Comparison of ENCODE assay signal across 16 cellular contexts in the genomic region with DNA sequence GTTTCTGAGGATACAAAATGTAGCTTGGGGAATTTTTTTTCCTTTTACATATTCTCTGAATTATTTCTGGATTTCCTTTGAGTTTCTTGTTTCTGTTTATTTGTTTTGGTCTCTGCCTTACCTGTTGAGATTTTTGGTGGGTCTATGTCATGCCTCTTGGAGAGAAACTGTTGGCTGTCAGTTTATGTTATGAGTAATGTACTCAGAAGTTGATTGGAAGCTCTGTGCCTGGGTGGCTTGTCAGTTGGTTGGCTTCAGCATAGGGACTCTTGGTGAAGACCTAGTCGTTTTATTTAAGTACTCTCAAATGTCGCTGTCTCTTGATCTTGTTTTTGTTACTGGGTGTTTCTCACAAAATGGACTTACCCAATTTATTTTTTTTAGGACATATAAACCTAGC.
DNase-seq lines count a peak whose midpoint lies in the region; ATAC-seq and TF ChIP-seq lines count a peak whose summit lies in the region.
"Had no signal": no experiment of that assay in that cellular context is flagged by ENCODE, and none has a peak within 500 bp of the region (broad histone marks: within the 10 kb centered on the region; RNA-seq: fewer than 3 reads in every experiment).

No MANE protein-coding gene starts in this region.

- peak overlapping the region; percentile 31 for H3K27ac Mint-ChIP-seq in progenitor cell of endocrine pancreas
- H3K27ac Mint-ChIP-seq: activated naive CD4-positive, alpha-beta T cell treated with anti-CD3 and anti-CD28 coated beads, Interleukin-2, amount 50 U/mL, for 72 hours had no signal

- no peak for DNase-seq in progenitor cell of endocrine pancreas (ENCODE audit: low spot score, unreplicated experiment)
- no peak for DNase-seq in foreskin keratinocyte
- DNase-seq in T-helper 9 cell: no peak
- no peak for DNase-seq in left lobe of liver (ENCODE audit: low spot score)
- DNase-seq in nucleus accumbens (lab: John Stamatoyannopoulos, UW): no peak
- DNase-seq: activated CD4-positive, CD25-positive, alpha-beta regulatory T cell treated with anti-CD3 and anti-CD28 coated beads, Interleukin-2, amount 50 U/mL, for 72 hours; kidney; mucosa of descending colon; stimulated activated CD4-positive, alpha-beta T cell treated with anti-CD3 and anti-CD28 coated beads, Interleukin-12 subunit alpha, Interleukin-12 subunit beta, amount 100 ng/mL, for 4 hours had no signal

- H3K4me1 ChIP-seq in foreskin keratinocyte: no peaks in the 10 kb centered on the region

- no peak overlapping the region for H3K4me3 Mint-ChIP-seq in progenitor cell of endocrine pancreas (ENCODE audit: low read depth)
- H3K4me3 Mint-ChIP-seq: CD14-positive monocyte had no signal

- peaks cover 40% of the 10 kb centered on the region for H3K4me1 Mint-ChIP-seq in progenitor cell of endocrine pancreas (ENCODE audit: low read depth)

- H3K27ac ChIP-seq in foreskin keratinocyte: no peak overlapping the region
- H3K27ac ChIP-seq: parathyroid adenoma, thoracic aorta had no signal

- no peaks in the 10 kb centered on the region for H3K27me3 Mint-ChIP-seq in progenitor cell of endocrine pancreas

- TF ChIP-seq CTCF in progenitor cell of endocrine pancreas (IDR thresholded peaks at IDR 0.05; ENCODE audit: unreplicated experiment) (no peak), foreskin keratinocyte (conservative IDR thresholded peaks at IDR 0.05) (no peak)

- H3K9me3 Mint-ChIP-seq in progenitor cell of endocrine pancreas (ENCODE audit: low read depth): peaks cover 32% of the 10 kb centered on the region

- no peaks in the 10 kb centered on the region for H3K27me3 ChIP-seq in foreskin keratinocyte

- ATAC-seq in GM18909 (IDR thresholded peaks at IDR 0.05; ENCODE audit: poor library complexity, unreplicated experiment) (peak; percentile 51), GM21619 (IDR thresholded peaks at IDR 0.05; ENCODE audit: unreplicated experiment) (peak; percentile 64), HG03175 (IDR thresholded peaks at IDR 0.05; ENCODE audit: unreplicated experiment) (peak; percentile 87), foreskin keratinocyte (no peak), left lobe of liver (no peak)
- ATAC-seq: activated naive CD4-positive, alpha-beta T cell treated with anti-CD3 and anti-CD28 coated beads, Interleukin-2, amount 50 U/mL, for 72 hours; mucosa of descending colon had no signal

- H3K36me3 Mint-ChIP-seq in progenitor cell of endocrine pancreas (ENCODE audit: insufficient read depth): peaks cover 42% of the 10 kb centered on the region

Comparison
In these comparisons a context has a peak if more than half of its experiments do, and no peak if none do; other contexts are left out.
1. ATAC-seq: peak in GM18909 (single experiment), GM21619 (single experiment) and HG03175 (single experiment); none in foreskin keratinocyte (single experiment) and left lobe of liver (single experiment).